Comparison of ENCODE assay signal across 8 cellular contexts in genomic region chr20:38658879-38659612, GRCh38. TPM values are rescaled to one million over a fixed set of nuclear protein-coding genes. Genes with fewer than 3 reads are reported as not detected.
DNase-seq lines count a peak whose midpoint lies in the region; ATAC-seq, FAIRE-seq and TF ChIP-seq lines count a peak whose summit lies in the region.

No MANE protein-coding gene starts in this region.

- DNase-seq in Calu3, result peak; percentile 77
- peak; percentile 54 for DNase-seq in RPMI8226
- no peak for DNase-seq in brain microvascular endothelial cell
- peak; percentile 60 for DNase-seq in HepG2 (ENCODE audit: low spot score)
- no peak for DNase-seq in tibial nerve (ENCODE audit: low spot score in 2 of 2)

- no peak overlapping the region for H3K4me3 Mint-ChIP-seq in Calu3 (ENCODE audit: low read depth, unreplicated experiment)

- intact Hi-C loops in Calu3 (cut with micrococcal nuclease; ENCODE audit: unreplicated experiment), result no loop called here
- intact Hi-C loops in HepG2 (cut with micrococcal nuclease; ENCODE audit: unreplicated experiment), result loop anchor here (2.0 kb wide), 1 partner anchor 72 kb away; no protein-coding TSS in a partner anchor

- no peaks in the 10 kb centered on the region for H3K36me3 Mint-ChIP-seq in Calu3 (ENCODE audit: insufficient read depth, unreplicated experiment)

- no peaks in the 10 kb centered on the region for H3K9me3 Mint-ChIP-seq in Calu3 (ENCODE audit: low read depth, unreplicated experiment)

- POLR2A ChIA-PET in HepG2 (lab: Yijun Ruan, JAX), result interaction anchor here (0.8 kb wide), 1 partner anchor 9 kb away, joined by 8 read pairs; no protein-coding TSS in a partner anchor

- peak; percentile 95 for TF ChIP-seq CTCF in Calu3 (IDR thresholded peaks at IDR 0.05; ENCODE audit: unreplicated experiment)
- peak; percentile 78 for TF ChIP-seq CTCF in brain microvascular endothelial cell (IDR thresholded peaks at IDR 0.05; ENCODE audit: low read depth, low read length, missing control alignments)
- peak; percentile 89 for TF ChIP-seq CTCF in HepG2 (CRISPR knock-in tag; IDR thresholded peaks at IDR 0.05)
- peak in 3 of 5 experiments; percentile 22 to 51 (median 43) for TF ChIP-seq CTCF in tibial nerve (IDR thresholded peaks at IDR 0.05)

- H3K27me3 ChIP-seq in brain microvascular endothelial cell (replicated peaks) (no peaks in the 10 kb centered on the region), HepG2 (ENCODE audit: control insufficient read depth in 1 of 2, insufficient read depth in 2 of 2, low read length in 2 of 2) (peaks cover 7 to 35% of the 10 kb centered on the region in 2 experiments; a peak in 4 of 5 replicates), tibial nerve (peaks cover 0 to 31% of the 10 kb centered on the region in 2 donors)

- no peaks in the 10 kb centered on the region for H3K36me3 ChIP-seq in brain microvascular endothelial cell (replicated peaks)
- no peaks in the 10 kb centered on the region for H3K36me3 ChIP-seq in HepG2 (replicated peaks in 1 of 2; ENCODE audit: control insufficient read depth in 1 of 2, insufficient read depth in 2 of 2, low read length in 2 of 2)
- no peaks in the 10 kb centered on the region for H3K36me3 ChIP-seq in tibial nerve

- H3K9me3 ChIP-seq in HepG2 (ENCODE audit: low read length) (no peaks in the 10 kb centered on the region), tibial nerve (peaks cover 0 to under 1% (median 0%) of the 10 kb centered on the region in 4 donors)

- no peak overlapping the region for H2AFZ ChIP-seq in HepG2 (ENCODE audit: low read length)

- H3K4me3 ChIP-seq in brain microvascular endothelial cell (ENCODE audit: low read depth, low read length) (no peak overlapping the region), HepG2 (replicated peaks in 1 of 3; ENCODE audit: insufficient read depth in 1 of 3, low read depth in 2 of 3, low read length in 3 of 3) (no peak overlapping the region), tibial nerve (no peak overlapping the region)

- no peak overlapping the region for H3K27ac ChIP-seq in brain microvascular endothelial cell
- H3K27ac ChIP-seq in HepG2 (ENCODE audit: extremely low read length, insufficient read depth, low read length), result no peak overlapping the region
- H3K27ac ChIP-seq in tibial nerve, result no peak overlapping the region

- BruUV-seq in Calu3 (replicated peaks; lab: Mats Ljungman, UMichigan) (no TSS peak), HepG2 (replicated peaks; lab: Mats Ljungman, UMichigan) (no TSS peak)

- in situ Hi-C loops in brain microvascular endothelial cell (cut with HindIII; ENCODE audit: low pct_ligation_motif_present, low sequenced_read_pairs) (no loop called here), HepG2 (cut with HindIII; ENCODE audit: extremely low pct_ligation_motif_present, low pct_unique_long_range_greater_than_20kb) (no loop called here)

- no peaks in the 10 kb centered on the region for H4K20me1 ChIP-seq in HepG2 (ENCODE audit: insufficient read depth, low read length)

- no peak overlapping the region for H3K4me2 ChIP-seq in HepG2 (ENCODE audit: low read depth, low read length)

- TF ChIP-seq RAD21 in HepG2 (CRISPR knock-in tag; IDR thresholded peaks at IDR 0.05), result peak; percentile 74

- FAIRE-seq in HepG2 (lab: Jason Lieb, UNC), result peak; percentile 86

- H3K9ac ChIP-seq in HepG2 (ENCODE audit: insufficient read depth, low read depth, low read length), result no peak overlapping the region

- no peaks in the 10 kb centered on the region for H3K79me2 ChIP-seq in HepG2 (ENCODE audit: insufficient read depth, low read length)

- TF ChIP-seq EP300 in HepG2 (IDR thresholded peaks at IDR 0.05; ENCODE audit: low read depth in 2 of 2, low read length in 2 of 2) (no peak), HepG2 (CRISPR knock-in tag; IDR thresholded peaks at IDR 0.05; ENCODE audit: borderline replicate concordance) (no peak), tibial nerve (IDR thresholded peaks at IDR 0.05) (no peak)

- peak; percentile 49 for ATAC-seq in HG02885 (IDR thresholded peaks at IDR 0.05; ENCODE audit: poor library complexity, unreplicated experiment)
- ATAC-seq in HepG2, result peak; percentile 96
- ATAC-seq in HG03460 (IDR thresholded peaks at IDR 0.05; ENCODE audit: unreplicated experiment), result no peak
- no peak for ATAC-seq in HG03135 (IDR thresholded peaks at IDR 0.05; ENCODE audit: unreplicated experiment)

- WGBS in HepG2 (ENCODE audit: low lambda C conversion rate), result 6% methylated on average over 10 of the region's 10 CpGs
- WGBS in tibial nerve, 2 donors, result 12 to 16% methylated on average over 10 of the region's 10 CpGs

- CTCF ChIA-PET in Calu3 (lab: Charles Lee) (interaction anchor here (0.6 to 1.1 kb wide), 8 partner anchors 13 to 296 kb away, joined by 3 to 4 read pairs (median 3); no protein-coding TSS in a partner anchor), HepG2 (lab: Yijun Ruan, JAX; ENCODE audit: low intra/inter-chr PET ratio, low total read pairs) (interaction anchor here (1.0 to 1.9 kb wide), 4 partner anchors 13 to 92 kb away, joined by 3 to 12 read pairs (median 4); no protein-coding TSS in a partner anchor)

- TF ChIP-seq POLR2A in HepG2 (IDR thresholded peaks at IDR 0.05; ENCODE audit: insufficient read depth in 1 of 2, low read depth in 2 of 2, low read length in 2 of 2) (no peak), tibial nerve (IDR thresholded peaks at IDR 0.05) (no peak)

- H3K27me3 Mint-ChIP-seq in Calu3 (ENCODE audit: unreplicated experiment), result peaks cover 78% of the 10 kb centered on the region

- H3K27ac Mint-ChIP-seq in Calu3 (ENCODE audit: unreplicated experiment), result no peak overlapping the region

- no peaks in the 10 kb centered on the region for H3K4me1 Mint-ChIP-seq in Calu3 (ENCODE audit: low read depth, unreplicated experiment)

- peaks cover 13% of the 10 kb centered on the region; the same call in 1 of the 2 replicates for H3K4me1 ChIP-seq in HepG2 (ENCODE audit: insufficient read depth, low read length)
- H3K4me1 ChIP-seq in tibial nerve, result no peaks in the 10 kb centered on the region

TF ChIP-seq in HepG2, 621 proteins besides CTCF, POLR2A, EP300 and RAD21 (continues in another document):
- no peak for TF ChIP-seq HDAC2 (CRISPR knock-in tag; IDR thresholded peaks at IDR 0.05)
- no peak for TF ChIP-seq FIP1L1 (IDR thresholded peaks at IDR 0.05; ENCODE audit: borderline replicate concordance, insufficient read depth, low read depth, low read length)
- no peak for TF ChIP-seq CHD2 (IDR thresholded peaks at IDR 0.05; ENCODE audit: low read depth, low read length)
- no peak for TF ChIP-seq NONO (IDR thresholded peaks at IDR 0.05)
- peak; percentile 42; the same call in 1 of the 2 replicates for TF ChIP-seq NONO (CRISPR knock-in tag; conservative IDR thresholded peaks at IDR 0.05)
- no peak for TF ChIP-seq DNMT3B (CRISPR knock-in tag; conservative IDR thresholded peaks at IDR 0.05)
- no peak for TF ChIP-seq REPIN1 (CRISPR knock-in tag; IDR thresholded peaks at IDR 0.05; ENCODE audit: borderline replicate concordance, low read depth)
- no peak for TF ChIP-seq ZNF335 (CRISPR knock-in tag; IDR thresholded peaks at IDR 0.05)
- TF ChIP-seq ZNF790 (CRISPR knock-in tag; IDR thresholded peaks at IDR 0.05; ENCODE audit: borderline replicate concordance), result no peak
- TF ChIP-seq ZNF691 (CRISPR knock-in tag; IDR thresholded peaks at IDR 0.05; ENCODE audit: borderline replicate concordance, low read depth), result 0 out of 2 replicates have a peak, but pooled peaks have one; percentile 71
- TF ChIP-seq ZNF124 (CRISPR knock-in tag; IDR thresholded peaks at IDR 0.05), result no peak
- TF ChIP-seq ZKSCAN8 (CRISPR knock-in tag; IDR thresholded peaks at IDR 0.05; ENCODE audit: borderline replicate concordance), result no peak
- no peak for TF ChIP-seq PAWR (CRISPR knock-in tag; IDR thresholded peaks at IDR 0.05; ENCODE audit: borderline replicate concordance)
- TF ChIP-seq STAG1 (CRISPR knock-in tag; IDR thresholded peaks at IDR 0.05), result peak; percentile 80
- no peak for TF ChIP-seq ZNF839 (CRISPR knock-in tag; IDR thresholded peaks at IDR 0.05; ENCODE audit: borderline replicate concordance)

RNA-seq across cellular contexts. Expression of gene ARHGAP40, which starts 57.4 kb away (rescaled TPM):
- 8.3 and 9.7 TPM in 2 replicates for total RNA-seq in Calu3 (2022)
- total RNA-seq in HepG2 (2016; rRNA removed; fragmentation: Illumina TruSeq; extraction: Trizol), result 0.44 and 0.75 TPM in 2 replicates
- 0.09 and 0.30 TPM in 2 replicates for total RNA-seq in HepG2 (2016; cell fraction: cytosol; rRNA removed; fragmentation: Illumina TruSeq; extraction: Trizol; ENCODE audit: low read depth)
- 0.34 and 0.84 TPM in 2 replicates for total RNA-seq in HepG2 (2016; cell fraction: insoluble cytoplasmic fraction; rRNA removed; fragmentation: Illumina TruSeq; extraction: Trizol)
- 0.10 and 0.43 TPM in 2 replicates for total RNA-seq in HepG2 (2016; cell fraction: membrane; rRNA removed; fragmentation: Illumina TruSeq; extraction: Trizol)
- total RNA-seq in HepG2 (2016; cell fraction: nucleus; rRNA removed; fragmentation: Illumina TruSeq; extraction: Trizol), result 0.31 and 0.90 TPM in 2 replicates
- 2.1 and 2.7 TPM in 2 replicates for polyA plus RNA-seq in HepG2 (2011; rRNA removed)
- 0.72 and 0.86 TPM in 2 replicates for polyA plus RNA-seq in HepG2 (2011; cell fraction: cytosol; rRNA removed)
- 15.4 and 16.6 TPM in 2 replicates for polyA plus RNA-seq in HepG2 (2011; cell fraction: nucleus; rRNA removed)
- 0.47 and 0.86 TPM in 2 replicates for polyA plus RNA-seq in HepG2 (2012)
- polyA plus RNA-seq in HepG2 (2016; cell fraction: cytosol; fragmentation: Illumina TruSeq; extraction: Trizol; ENCODE audit: low read depth), result 0.06 and 0.20 TPM in 2 replicates
- 0.21 and 0.39 TPM in 2 replicates for polyA plus RNA-seq in HepG2 (2016; cell fraction: insoluble cytoplasmic fraction; fragmentation: Illumina TruSeq; extraction: Trizol; ENCODE audit: low read depth)
- polyA plus RNA-seq in HepG2 (2016; cell fraction: membrane; fragmentation: Illumina TruSeq; extraction: Trizol; ENCODE audit: low read depth), result 0.19 and 0.26 TPM in 2 replicates
- polyA plus RNA-seq in HepG2 (2016; cell fraction: nucleus; fragmentation: Illumina TruSeq; extraction: Trizol; ENCODE audit: insufficient read depth, low read depth), result 1.5 and 2.2 TPM in 2 replicates
- 1.7 TPM in 1 of 2 replicates, not detected in the other for polyA minus RNA-seq in HepG2 (2011; rRNA and poly(A)+ RNA removed; ENCODE audit: low replicate concordance)
- polyA minus RNA-seq in HepG2 (2011; cell fraction: cytosol; rRNA and poly(A)+ RNA removed), result 0.20 TPM in 1 of 2 replicates, not detected in the other
- 2.7 and 2.9 TPM in 2 replicates for polyA minus RNA-seq in HepG2 (2011; cell fraction: nucleus; rRNA and poly(A)+ RNA removed)
- total RNA-seq in tibial nerve, result not detected

Comparison
In these comparisons a context has a peak if more than half of its experiments do, and no peak if none do; other contexts are left out.
1. DNase-seq: peak in Calu3 (single experiment), RPMI8226 (single experiment) and HepG2 (single experiment); none in brain microvascular endothelial cell (single experiment) and tibial nerve (0 of 2).
2. CTCF ChIP-seq: peak in every context shown above with its lines; median percentile 95 in Calu3; 89 in HepG2; 78 in brain microvascular endothelial cell; 43 in tibial nerve.
3. ATAC-seq: peak in HG02885 (single experiment) and HepG2 (single experiment); none in HG03460 (single experiment) and HG03135 (single experiment).